In genomic region chr19:54449701-54450069, GRCh38 we compare ENCODE assay signal across 8 cellular contexts.
DNase-seq lines count a peak whose midpoint lies in the region; ATAC-seq and TF ChIP-seq lines count a peak whose summit lies in the region.

No MANE protein-coding gene starts in this region.

- ATAC-seq in HG02852 (IDR thresholded peaks at IDR 0.05; ENCODE audit: unreplicated experiment), result no peak
- no peak for ATAC-seq in GM21825 (IDR thresholded peaks at IDR 0.05; ENCODE audit: unreplicated experiment)

- H3K9ac ChIP-seq in BLaER1 (peak overlapping the region; percentile 95), muscle layer of colon (ENCODE audit: low read length) (peak overlapping the region; percentile 79)

- DNase-seq in HL-60 (ENCODE audit: low read depth in 1 of 2, low spot score in 1 of 2) (no peak), cardiac fibroblast (ENCODE audit: low read depth in 2 of 2) (peak in 1 of 2 donors; percentile 36), NCI-H69 (lab: John Stamatoyannopoulos, UW) (no peak), Ammon's horn (ENCODE audit: low spot score) (no peak)

- peaks cover 41% of the 10 kb centered on the region for H3K4me1 ChIP-seq in BLaER1
- H3K4me1 ChIP-seq in muscle layer of colon (ENCODE audit: insufficient read depth, low read length), result peaks cover 35% of the 10 kb centered on the region

- peaks cover 55% of the 10 kb centered on the region for H4K20me1 ChIP-seq in BLaER1

- TF ChIP-seq CTCF in HL-60 (IDR thresholded peaks at IDR 0.05; ENCODE audit: insufficient read depth, low read length), result no peak
- no peak for TF ChIP-seq CTCF in cardiac fibroblast (IDR thresholded peaks at IDR 0.05; ENCODE audit: low read depth, low read length)

- peak overlapping the region; percentile 99 for H3K4me2 ChIP-seq in BLaER1

- H3K27ac ChIP-seq in BLaER1 (peak overlapping the region; percentile 92), HL-60 (replicated peaks) (peak overlapping the region; percentile 91), muscle layer of colon (ENCODE audit: low read depth, low read length) (peak overlapping the region; percentile 99)

- H3K9me3 ChIP-seq in BLaER1, result no peaks in the 10 kb centered on the region
- H3K9me3 ChIP-seq in muscle layer of colon (ENCODE audit: low read length), result no peaks in the 10 kb centered on the region

- peaks cover 59% of the 10 kb centered on the region for H3K36me3 ChIP-seq in BLaER1
- peaks cover 41% of the 10 kb centered on the region for H3K36me3 ChIP-seq in muscle layer of colon (ENCODE audit: insufficient read depth, low read length)

- no peaks in the 10 kb centered on the region for H3K27me3 ChIP-seq in BLaER1
- H3K27me3 ChIP-seq in HL-60 (ENCODE audit: insufficient read depth, poor library complexity, severe bottlenecking), result no peaks in the 10 kb centered on the region
- H3K27me3 ChIP-seq in muscle layer of colon (ENCODE audit: control insufficient read depth in 1 of 2, insufficient read depth in 2 of 2, low read length in 2 of 2), result no peaks in the 10 kb centered on the region

- H3K4me3 ChIP-seq in BLaER1 (peak overlapping the region; percentile 91), HL-60 (replicated peaks; ENCODE audit: insufficient read depth, low read length) (peak overlapping the region; percentile 96), cardiac fibroblast (replicated peaks in 1 of 2; ENCODE audit: low read depth in 2 of 2, low read length in 2 of 2) (peak overlapping the region; percentile 64 to 96), muscle layer of colon (ENCODE audit: low read depth in 1 of 2, low read length in 2 of 2) (peak overlapping the region; percentile 53 to 85)
